ENCODE assay signal across 1 cellular context in genomic region chr1:113998361-113998760, GRCh38.
TF ChIP-seq lines count a peak whose summit lies in the region.

No MANE protein-coding gene starts in this region.

TF ChIP-seq in SK-N-SH, 30 proteins besides CTCF, POLR2A, EP300 and RAD21 (continued from another document):
- no peak for TF ChIP-seq RCOR1 (IDR thresholded peaks at IDR 0.05; ENCODE audit: low read length)
- peak; percentile 83 for TF ChIP-seq NFIC (IDR thresholded peaks at IDR 0.05; ENCODE audit: borderline replicate concordance)
- TF ChIP-seq, protein P1, sequence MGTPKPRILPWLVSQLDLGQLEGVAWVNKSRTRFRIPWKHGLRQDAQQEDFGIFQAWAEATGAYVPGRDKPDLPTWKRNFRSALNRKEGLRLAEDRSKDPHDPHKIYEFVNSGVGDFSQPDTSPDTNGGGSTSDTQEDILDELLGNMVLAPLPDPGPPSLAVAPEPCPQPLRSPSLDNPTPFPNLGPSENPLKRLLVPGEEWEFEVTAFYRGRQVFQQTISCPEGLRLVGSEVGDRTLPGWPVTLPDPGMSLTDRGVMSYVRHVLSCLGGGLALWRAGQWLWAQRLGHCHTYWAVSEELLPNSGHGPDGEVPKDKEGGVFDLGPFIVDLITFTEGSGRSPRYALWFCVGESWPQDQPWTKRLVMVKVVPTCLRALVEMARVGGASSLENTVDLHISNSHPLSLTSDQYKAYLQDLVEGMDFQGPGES (IDR thresholded peaks at IDR 0.05; ENCODE audit: low read depth, low read length) = no peak
